8 cellular contexts compared by ENCODE assay signal in the genomic region with DNA sequence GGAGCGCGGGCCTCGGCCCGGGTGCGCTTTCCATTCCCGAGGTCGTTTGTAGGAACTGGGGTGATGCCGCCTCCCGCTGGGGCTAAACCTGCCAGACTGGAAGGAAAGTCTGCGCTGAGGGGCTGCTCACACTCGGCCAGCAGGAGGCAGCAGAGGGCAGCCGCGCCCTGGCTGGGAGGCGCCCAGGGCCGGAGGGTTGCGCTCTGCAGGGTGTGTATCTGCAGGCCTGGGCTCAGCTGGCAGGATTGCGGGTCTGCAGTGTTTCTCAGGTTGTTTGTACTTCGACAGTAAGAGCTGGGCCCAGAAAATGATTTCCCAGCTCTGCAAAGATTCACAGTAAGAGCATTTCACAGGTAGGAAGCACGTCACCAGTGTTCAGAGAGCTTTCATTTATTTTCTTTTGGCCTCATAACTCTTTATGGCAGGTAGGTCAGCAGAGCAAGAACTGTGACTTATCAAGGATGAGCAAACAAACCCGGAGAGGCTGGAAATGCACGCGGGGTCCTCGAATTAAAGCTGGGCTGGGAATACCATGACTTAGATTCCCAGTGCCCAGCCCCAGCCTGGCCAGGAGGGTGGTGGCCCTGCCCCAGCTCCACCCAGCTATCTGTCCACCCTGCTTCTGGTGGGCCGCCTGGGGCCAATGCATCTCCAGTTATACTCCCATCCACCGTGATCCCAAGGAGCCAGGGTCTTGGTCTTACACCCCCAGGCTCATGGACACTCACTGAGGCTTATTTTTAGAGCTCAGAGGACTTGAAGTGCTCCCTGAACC. TPM values are rescaled to one million over a fixed set of nuclear protein-coding genes. Genes with fewer than 3 reads are reported as not detected.
DNase-seq lines count a peak whose midpoint lies in the region; ATAC-seq and TF ChIP-seq lines count a peak whose summit lies in the region.

No MANE protein-coding gene starts in this region.

- no peaks in the 10 kb centered on the region for H3K36me3 ChIP-seq in effector memory CD4-positive, alpha-beta T cell (ENCODE audit: control insufficient read depth, insufficient read depth, low read length)

- no peaks in the 10 kb centered on the region for H3K9me3 ChIP-seq in effector memory CD4-positive, alpha-beta T cell (ENCODE audit: control insufficient read depth, low read length)

- no peaks in the 10 kb centered on the region for H3K27me3 ChIP-seq in effector memory CD4-positive, alpha-beta T cell (replicated peaks; ENCODE audit: control insufficient read depth, insufficient read depth, low read length, poor library complexity, severe bottlenecking)

- no peak overlapping the region for H3K4me3 Mint-ChIP-seq in activated CD8-positive, alpha-beta T cell treated with anti-CD3 and anti-CD28 coated beads for 36 hours

- CTCF ChIA-PET in activated CD8-positive, alpha-beta T cell treated with anti-CD3 and anti-CD28 coated beads for 36 hours (lab: Charles Lee) = interaction anchor here (0.6 to 4.5 kb wide), 35 partner anchors 8 to 257 kb away, joined by 3 to 78 read pairs (median 5); a partner anchor contains a TSS

- TF ChIP-seq CTCF in GM12874 (IDR thresholded peaks at IDR 0.05; ENCODE audit: insufficient read depth, low read depth, low read length) = peak; percentile 98
- TF ChIP-seq CTCF in activated CD8-positive, alpha-beta T cell treated with anti-CD3 and anti-CD28 coated beads for 36 hours (IDR thresholded peaks at IDR 0.05) = peak; percentile 87

- intact Hi-C loops in activated CD8-positive, alpha-beta T cell treated with anti-CD3 and anti-CD28 coated beads for 36 hours (cut with micrococcal nuclease) = loop anchor here (2.0 to 10.0 kb wide), 3 partner anchors 59 to 257 kb away; no protein-coding TSS in a partner anchor

- H3K27ac ChIP-seq in effector memory CD4-positive, alpha-beta T cell (ENCODE audit: insufficient read depth, low read length, poor library complexity, severe bottlenecking) = no peak overlapping the region

- no peak overlapping the region for H3K4me3 ChIP-seq in effector memory CD4-positive, alpha-beta T cell (ENCODE audit: insufficient read depth, low read depth, low read length, poor library complexity, severe bottlenecking)

- no peaks in the 10 kb centered on the region for H3K9me3 Mint-ChIP-seq in activated CD8-positive, alpha-beta T cell treated with anti-CD3 and anti-CD28 coated beads for 36 hours

- H3K4me1 ChIP-seq in effector memory CD4-positive, alpha-beta T cell (ENCODE audit: control insufficient read depth, insufficient read depth, low read length, poor library complexity, severe bottlenecking) = peaks cover 5% of the 10 kb centered on the region

- POLR2A ChIA-PET in activated CD8-positive, alpha-beta T cell treated with anti-CD3 and anti-CD28 coated beads for 36 hours (lab: Charles Lee) = interaction anchor here (1.4 kb wide), 1 partner anchor 137 kb away, joined by 5 read pairs; no protein-coding TSS in a partner anchor

- no peak overlapping the region for H3K27ac Mint-ChIP-seq in activated CD8-positive, alpha-beta T cell treated with anti-CD3 and anti-CD28 coated beads for 36 hours

- no peaks in the 10 kb centered on the region for H3K36me3 Mint-ChIP-seq in activated CD8-positive, alpha-beta T cell treated with anti-CD3 and anti-CD28 coated beads for 36 hours (ENCODE audit: low read depth)

- DNase-seq in NCI-H1105 treated with DMSO at 0.1 percent for 48 hours (lab: John Stamatoyannopoulos, UW) (peak; percentile 53), midbrain (lab: John Stamatoyannopoulos, UW) (peak; percentile 68), NCI-H2227 (lab: John Stamatoyannopoulos, UW; ENCODE audit: unreplicated experiment) (no peak)
- peak; percentile 82 for DNase-seq in activated CD8-positive, alpha-beta T cell treated with anti-CD3 and anti-CD28 coated beads for 36 hours
- DNase-seq in effector memory CD4-positive, alpha-beta T cell = peak; percentile 56 to 67 (median 58)
- DNase-seq in stimulated activated CD8-positive, alpha-beta memory T cell treated with anti-CD3 and anti-CD28 coated beads, Interleukin-4, amount 100 ng/mL, for 48 hours = peak; percentile 91

- no peaks in the 10 kb centered on the region for H3K27me3 Mint-ChIP-seq in activated CD8-positive, alpha-beta T cell treated with anti-CD3 and anti-CD28 coated beads for 36 hours

- peaks cover 4% of the 10 kb centered on the region for H3K4me1 Mint-ChIP-seq in activated CD8-positive, alpha-beta T cell treated with anti-CD3 and anti-CD28 coated beads for 36 hours (ENCODE audit: low read depth)

- peak; percentile 89 for ATAC-seq in HG02571 (IDR thresholded peaks at IDR 0.05; ENCODE audit: unreplicated experiment)
- ATAC-seq in activated CD8-positive, alpha-beta T cell treated with anti-CD3 and anti-CD28 coated beads for 36 hours = peak; percentile 97

RNA-seq across cellular contexts. Expression of a gene that starts 15.2 kb away (rescaled TPM):
- total RNA-seq in activated CD8-positive, alpha-beta T cell treated with anti-CD3 and anti-CD28 coated beads for 36 hours = 10 to 100 TPM; 31.6 to 32.3 TPM
